ENCODE assay signal across 8 cellular contexts in genomic region chr3:158105710-158106438, GRCh38. TPM values are rescaled to one million over a fixed set of nuclear protein-coding genes. Genes with fewer than 3 reads are reported as not detected.
A peak's percentile ranks its signal among the peaks of the same experiment; 100 is the strongest.
DNase-seq lines count a peak whose midpoint lies in the region; ATAC-seq and TF ChIP-seq lines count a peak whose summit lies in the region.

TSS of gene SHOX2 (minus strand) at chr3:158106420. CDS start at chr3:158106024, 396 bp downstream.

- no peaks in the 10 kb centered on the region for H3K9me3 Mint-ChIP-seq in activated T-cell treated with anti-CD3 and anti-CD28 coated beads, Interleukin-2, amount 50 U/mL, for 72 hours

- DNase-seq in NCI-H82 (lab: John Stamatoyannopoulos, UW) (peak; percentile 74), NCI-H82 treated with DMSO at 0.1 percent for 48 hours (lab: John Stamatoyannopoulos, UW; ENCODE audit: unreplicated experiment) (no peak), NB4 (ENCODE audit: low read depth) (peak; percentile 63), left ventricle myocardium inferior (no peak)
- DNase-seq in activated T-cell treated with anti-CD3 and anti-CD28 coated beads, Interleukin-2, amount 50 U/mL, for 72 hours = peak; percentile 23 to 39

- peak in 1 of 2 donors; percentile 6 for ATAC-seq in activated T-cell treated with anti-CD3 and anti-CD28 coated beads, Interleukin-2, amount 50 U/mL, for 72 hours (replicated peaks in 1 of 2)
- ATAC-seq in GM21737 (IDR thresholded peaks at IDR 0.05; ENCODE audit: unreplicated experiment) = no peak
- no peak for ATAC-seq in HG02588 (IDR thresholded peaks at IDR 0.05; ENCODE audit: unreplicated experiment)

- H3K27me3 ChIP-seq in left ventricle myocardium inferior (ENCODE audit: low read depth) (peaks cover 85% of the 10 kb centered on the region), skeletal muscle satellite cell (ENCODE audit: control insufficient read depth, insufficient read depth, low read length) (peaks cover 41% of the 10 kb centered on the region)

- peak within 1 kb of the TSS; percentile 33 for H3K27ac Mint-ChIP-seq in activated T-cell treated with anti-CD3 and anti-CD28 coated beads, Interleukin-2, amount 50 U/mL, for 72 hours

- intact Hi-C loops in left ventricle myocardium inferior (cut with micrococcal nuclease) = no loop called here

- no peak within 1 kb of the TSS for H3K27ac ChIP-seq in left ventricle myocardium inferior (replicated peaks)

- H3K36me3 ChIP-seq in left ventricle myocardium inferior (no peaks in the 10 kb centered on the region), skeletal muscle satellite cell (ENCODE audit: insufficient read depth, low read length) (no peaks in the 10 kb centered on the region)

- H3K4me1 Mint-ChIP-seq in activated T-cell treated with anti-CD3 and anti-CD28 coated beads, Interleukin-2, amount 50 U/mL, for 72 hours (ENCODE audit: low read depth) = peaks cover 54% of the 10 kb centered on the region

- H3K4me3 Mint-ChIP-seq in activated T-cell treated with anti-CD3 and anti-CD28 coated beads, Interleukin-2, amount 50 U/mL, for 72 hours = peak within 1 kb of the TSS; percentile 92

- TF ChIP-seq POLR2A in NB4 (IDR thresholded peaks at IDR 0.05; ENCODE audit: extremely low read depth, insufficient read length) = no peak

- TF ChIP-seq CTCF in NB4 (IDR thresholded peaks at IDR 0.05; ENCODE audit: low read depth, low read length) = no peak
- TF ChIP-seq CTCF in left ventricle myocardium inferior (IDR thresholded peaks at IDR 0.05; ENCODE audit: borderline replicate concordance) = no peak

- H3K4me1 ChIP-seq in left ventricle myocardium inferior = peaks cover 60% of the 10 kb centered on the region
- peaks cover 14% of the 10 kb centered on the region for H3K4me1 ChIP-seq in skeletal muscle satellite cell (ENCODE audit: control insufficient read depth, insufficient read depth, low read length)

- H3K27me3 Mint-ChIP-seq in activated T-cell treated with anti-CD3 and anti-CD28 coated beads, Interleukin-2, amount 50 U/mL, for 72 hours (ENCODE audit: low read depth) = peaks cover 77% of the 10 kb centered on the region

- H3K36me3 Mint-ChIP-seq in activated T-cell treated with anti-CD3 and anti-CD28 coated beads, Interleukin-2, amount 50 U/mL, for 72 hours (ENCODE audit: insufficient read depth in 2 of 2) = peaks cover 2 to 4% of the 10 kb centered on the region in 2 donors

- H3K9me3 ChIP-seq in left ventricle myocardium inferior (replicated peaks) (no peaks in the 10 kb centered on the region), skeletal muscle satellite cell (replicated peaks; ENCODE audit: low read length) (no peaks in the 10 kb centered on the region)

- peak within 1 kb of the TSS; percentile 58 for H3K4me3 ChIP-seq in NB4 (ENCODE audit: low read depth, low read length)
- H3K4me3 ChIP-seq in left ventricle myocardium inferior = peak within 1 kb of the TSS; percentile 60
- peak within 1 kb of the TSS; percentile 74 for H3K4me3 ChIP-seq in skeletal muscle satellite cell (ENCODE audit: low read length)

- H3K4me2 ChIP-seq in skeletal muscle satellite cell (ENCODE audit: low read length) = peak within 1 kb of the TSS; percentile 89

- H3K9ac ChIP-seq in skeletal muscle satellite cell (ENCODE audit: low read depth, low read length) = peak within 1 kb of the TSS; percentile 57

RNA-seq across cellular contexts. Expression of gene SHOX2, which starts in this region (rescaled TPM):
- total RNA-seq in activated T-cell treated with anti-CD3 and anti-CD28 coated beads, Interleukin-2, amount 50 U/mL, for 72 hours = under 1 TPM in 1 of 2 donors, not detected in 1; 0.14 TPM
- 0.11 TPM for total RNA-seq in left ventricle myocardium inferior
- total RNA-seq in skeletal muscle satellite cell (2012; rRNA removed) = 12.4 and 12.5 TPM in 2 replicates

Comparison
In these comparisons a context has a peak if more than half of its experiments do, and no peak if none do; other contexts are left out.
1. DNase-seq: peak in NCI-H82 (single experiment) and NB4 (single experiment); none in NCI-H82 treated with DMSO at 0.1 percent for 48 hours (single experiment) and left ventricle myocardium inferior (single experiment).
2. Peak in DNase-seq in activated T-cell treated with anti-CD3 and anti-CD28 coated beads, Interleukin-2, amount 50 U/mL, for 72 hours; RNA of the gene not detected or under 1 TPM.
3. Peak in every context shown above with its lines, with median percentiles within 50 percentile points of each other: H3K4me3 ChIP-seq.